ENCODE assay signal across 8 cellular contexts in genomic region chr3:57983734-57984518, GRCh38. TPM values are rescaled to one million over a fixed set of nuclear protein-coding genes. Genes with fewer than 3 reads are reported as not detected.
A peak's percentile ranks its signal among the peaks of the same experiment; 100 is the strongest.
DNase-seq lines count a peak whose midpoint lies in the region; ATAC-seq and TF ChIP-seq lines count a peak whose summit lies in the region.

No MANE protein-coding gene starts in this region.

- H3K27me3 Mint-ChIP-seq in CD4-positive, CD25-positive, alpha-beta regulatory T cell = no peaks in the 10 kb centered on the region
- H3K27me3 Mint-ChIP-seq in stimulated activated naive CD8-positive, alpha-beta T cell treated with anti-CD3 and anti-CD28 coated beads, Interleukin-15, amount 100 ng/mL, for 72 hours = no peaks in the 10 kb centered on the region

- TF ChIP-seq CTCF in brain microvascular endothelial cell (IDR thresholded peaks at IDR 0.05; ENCODE audit: low read depth, low read length, missing control alignments) = no peak

- H3K27ac ChIP-seq in CD4-positive, CD25-positive, alpha-beta regulatory T cell (ENCODE audit: insufficient read depth, low read length, poor library complexity, severe bottlenecking) = peak overlapping the region; percentile 14
- H3K27ac ChIP-seq in brain microvascular endothelial cell = peak overlapping the region; percentile 17
- peak overlapping the region; percentile 10 for H3K27ac ChIP-seq in mesodermal cell (ENCODE audit: low read depth, low read length, severe bottlenecking)

- peaks cover 11% of the 10 kb centered on the region for H3K4me1 ChIP-seq in CD4-positive, CD25-positive, alpha-beta regulatory T cell (ENCODE audit: control insufficient read depth, insufficient read depth, low read length, poor library complexity, severe bottlenecking)
- peaks cover 15% of the 10 kb centered on the region for H3K4me1 ChIP-seq in mesodermal cell (ENCODE audit: control insufficient read depth, insufficient read depth, low read length, poor library complexity, severe bottlenecking)

- H3K9me3 ChIP-seq in CD4-positive, CD25-positive, alpha-beta regulatory T cell (ENCODE audit: control insufficient read depth in 2 of 2, low read length in 2 of 2) = no peaks in the 10 kb centered on the region
- H3K9me3 ChIP-seq in mesodermal cell (ENCODE audit: control insufficient read depth, low read length) = no peaks in the 10 kb centered on the region

- H3K9me3 Mint-ChIP-seq in CD4-positive, CD25-positive, alpha-beta regulatory T cell = no peaks in the 10 kb centered on the region
- no peaks in the 10 kb centered on the region for H3K9me3 Mint-ChIP-seq in stimulated activated naive CD8-positive, alpha-beta T cell treated with anti-CD3 and anti-CD28 coated beads, Interleukin-15, amount 100 ng/mL, for 72 hours

- peaks cover 7 to 17% (median 12%) of the 10 kb centered on the region in 4 donors for H3K4me1 Mint-ChIP-seq in CD4-positive, CD25-positive, alpha-beta regulatory T cell
- H3K4me1 Mint-ChIP-seq in stimulated activated naive CD8-positive, alpha-beta T cell treated with anti-CD3 and anti-CD28 coated beads, Interleukin-15, amount 100 ng/mL, for 72 hours = peaks cover 23% of the 10 kb centered on the region

- in situ Hi-C loops in brain microvascular endothelial cell (cut with HindIII; ENCODE audit: low pct_ligation_motif_present, low sequenced_read_pairs) = no loop called here

- H3K36me3 ChIP-seq in CD4-positive, CD25-positive, alpha-beta regulatory T cell (ENCODE audit: control insufficient read depth, insufficient read depth, low read length) = no peaks in the 10 kb centered on the region
- no peaks in the 10 kb centered on the region for H3K36me3 ChIP-seq in brain microvascular endothelial cell (replicated peaks)
- H3K36me3 ChIP-seq in mesodermal cell (ENCODE audit: control insufficient read depth, insufficient read depth, low read length) = no peaks in the 10 kb centered on the region

- peak; percentile 89 to 96 for ATAC-seq in CD4-positive, CD25-positive, alpha-beta regulatory T cell (ENCODE audit: low read depth in 2 of 2)
- ATAC-seq in GM19467 (IDR thresholded peaks at IDR 0.05; ENCODE audit: unreplicated experiment) (peak; percentile 96), HG03571 (IDR thresholded peaks at IDR 0.05; ENCODE audit: unreplicated experiment) (peak; percentile 91)
- peak; percentile 99 for ATAC-seq in stimulated activated naive CD8-positive, alpha-beta T cell treated with anti-CD3 and anti-CD28 coated beads, Interleukin-15, amount 100 ng/mL, for 72 hours

- H3K27me3 ChIP-seq in CD4-positive, CD25-positive, alpha-beta regulatory T cell (ENCODE audit: control insufficient read depth, insufficient read depth, low read length) = no peaks in the 10 kb centered on the region
- H3K27me3 ChIP-seq in brain microvascular endothelial cell (replicated peaks) = no peaks in the 10 kb centered on the region

- DNase-seq in CD4-positive, CD25-positive, alpha-beta regulatory T cell = peak in 2 of 3 donors; percentile 15 to 93
- peak; percentile 71 for DNase-seq in SW480 (ENCODE audit: low spot score)
- DNase-seq in brain microvascular endothelial cell = peak; percentile 90
- DNase-seq in stimulated activated naive CD8-positive, alpha-beta T cell treated with anti-CD3 and anti-CD28 coated beads, Interleukin-15, amount 100 ng/mL, for 72 hours = peak; percentile 41 to 68
- DNase-seq in DMS79 (lab: John Stamatoyannopoulos, UW) = no peak

- no peaks in the 10 kb centered on the region for H3K36me3 Mint-ChIP-seq in CD4-positive, CD25-positive, alpha-beta regulatory T cell

- H3K27ac Mint-ChIP-seq in CD4-positive, CD25-positive, alpha-beta regulatory T cell = peak overlapping the region; percentile 72 to 80 (median 74)
- H3K27ac Mint-ChIP-seq in stimulated activated naive CD8-positive, alpha-beta T cell treated with anti-CD3 and anti-CD28 coated beads, Interleukin-15, amount 100 ng/mL, for 72 hours = peak overlapping the region; percentile 94 to 97

- peak overlapping the region; percentile 26 for H3K4me3 ChIP-seq in CD4-positive, CD25-positive, alpha-beta regulatory T cell (ENCODE audit: low read depth, low read length)
- no peak overlapping the region for H3K4me3 ChIP-seq in brain microvascular endothelial cell (ENCODE audit: low read depth, low read length)
- H3K4me3 ChIP-seq in mesodermal cell (ENCODE audit: extremely low read depth, insufficient read depth, low read length, poor library complexity, severe bottlenecking) = no peak overlapping the region

- H3K4me3 Mint-ChIP-seq in CD4-positive, CD25-positive, alpha-beta regulatory T cell = peak overlapping the region in 1 of 4 donors; percentile 10
- peak overlapping the region; percentile 47 to 63 for H3K4me3 Mint-ChIP-seq in stimulated activated naive CD8-positive, alpha-beta T cell treated with anti-CD3 and anti-CD28 coated beads, Interleukin-15, amount 100 ng/mL, for 72 hours

- WGBS in mesodermal cell (ENCODE audit: insufficient coverage in 2 of 2), 2 experiments = 83 to 91% methylated on average over 5 of the region's 5 CpGs

RNA-seq across cellular contexts. Expression of gene FLNB, which starts 24.3 kb away (rescaled TPM):
- total RNA-seq in CD4-positive, CD25-positive, alpha-beta regulatory T cell = 40.8 TPM
- polyA plus RNA-seq in CD4-positive, CD25-positive, alpha-beta regulatory T cell = 10 to 100 TPM in 2 of 4 donors, 1 to 10 TPM in 2; 8.9 to 14.9 (median 12.2) TPM
- polyA plus RNA-seq in mesodermal cell (2013, experiment 1 of 2) = 135 TPM
- 103 TPM for polyA plus RNA-seq in mesodermal cell (2013, experiment 2 of 2)
